10 cellular contexts compared by ENCODE assay signal in the genomic region with DNA sequence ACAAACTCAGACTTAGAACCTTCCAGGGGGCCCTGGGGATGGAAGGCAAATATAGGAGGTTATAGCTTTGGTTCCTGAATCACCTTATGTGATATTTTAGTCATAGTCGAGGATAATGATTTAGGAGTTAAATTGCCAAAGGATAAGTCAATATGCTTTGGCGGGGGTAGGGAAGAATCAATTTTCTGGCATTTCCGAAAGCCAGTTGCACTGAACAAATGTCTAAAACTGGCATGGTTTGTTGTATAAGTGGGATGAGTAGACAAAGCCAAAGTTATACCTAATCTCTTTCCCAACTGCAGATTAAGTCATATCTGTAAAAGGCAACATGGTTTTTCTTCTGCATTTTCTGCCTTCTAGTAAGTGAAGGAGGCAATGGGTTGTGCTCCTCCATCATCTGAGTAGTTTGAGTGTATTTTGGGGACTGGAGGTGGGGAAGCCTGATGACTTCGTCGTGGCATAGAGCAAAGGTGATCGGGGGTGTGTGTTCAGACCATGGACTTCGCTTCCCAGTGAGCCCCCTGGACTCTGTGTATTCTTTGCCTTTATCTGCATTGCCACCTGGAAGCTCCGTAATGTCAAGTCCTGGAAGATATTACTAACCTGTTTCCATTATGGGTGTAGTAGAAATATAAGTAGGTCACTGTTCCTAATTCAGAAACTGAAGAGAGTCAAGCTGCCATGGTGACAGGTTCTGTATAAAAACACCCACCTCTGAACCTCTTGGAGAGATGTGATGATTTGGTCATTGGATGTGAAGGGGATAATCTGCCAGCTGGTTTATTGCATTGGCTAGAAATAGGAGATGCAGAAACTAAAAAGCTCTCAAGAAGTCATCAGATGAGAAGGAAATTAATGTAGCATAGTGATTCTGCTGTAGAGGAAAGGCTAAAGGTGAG. TPM values are rescaled to one million over a fixed set of nuclear protein-coding genes. Genes with fewer than 3 reads are reported as not detected.
DNase-seq lines count a peak whose midpoint lies in the region; ATAC-seq, FAIRE-seq and TF ChIP-seq lines count a peak whose summit lies in the region.
"Had no signal": no experiment of that assay in that cellular context is flagged by ENCODE, and none has a peak within 500 bp of the region (broad histone marks: within the 10 kb centered on the region; RNA-seq: fewer than 3 reads in every experiment).

No MANE protein-coding gene starts in this region.

- WGBS in heart right ventricle, 2 donors: 87 to 89% methylated on average over 8 of the region's 8 CpGs
- WGBS in adrenal gland, 4 donors: 91 to 94% (median 93%) methylated on average over 8 of the region's 8 CpGs

- TF ChIP-seq CTCF in heart right ventricle (IDR thresholded peaks at IDR 0.05) (no peak), adrenal gland (IDR thresholded peaks at IDR 0.05) (no peak), upper lobe of right lung (IDR thresholded peaks at IDR 0.05) (no peak)

- H3K4me1 Mint-ChIP-seq in natural killer cell treated with Interleukin-12 subunit alpha and Interleukin-12 subunit beta and Interleukin-15 and Interleukin-18, amount 100 ng/mL, for 72 hours (ENCODE audit: low read depth in 2 of 2): peaks cover 9 to 12% of the 10 kb centered on the region in 2 donors

- H3K4me3 Mint-ChIP-seq in natural killer cell treated with Interleukin-12 subunit alpha and Interleukin-12 subunit beta and Interleukin-15 and Interleukin-18, amount 100 ng/mL, for 72 hours: no peak overlapping the region

- H3K36me3 Mint-ChIP-seq in natural killer cell treated with Interleukin-12 subunit alpha and Interleukin-12 subunit beta and Interleukin-15 and Interleukin-18, amount 100 ng/mL, for 72 hours: no peaks in the 10 kb centered on the region

- intact Hi-C loops in heart right ventricle (cut with DNase I) (loop anchor here in 1 of 10 donors (5.0 kb wide), 1 partner anchor 84 kb away; no protein-coding TSS in a partner anchor), cardiac septum (cut with DNase I) (no loop called here), adrenal gland (cut with DNase I) (no loop called here), upper lobe of right lung (cut with DNase I) (no loop called here)

- H3K27me3 Mint-ChIP-seq in natural killer cell treated with Interleukin-12 subunit alpha and Interleukin-12 subunit beta and Interleukin-15 and Interleukin-18, amount 100 ng/mL, for 72 hours: peaks cover 29 to 51% of the 10 kb centered on the region in 2 donors

- ATAC-seq in heart right ventricle: no peak
- ATAC-seq in upper lobe of right lung: no peak
- no peak for ATAC-seq in natural killer cell treated with Interleukin-12 subunit alpha and Interleukin-12 subunit beta and Interleukin-15 and Interleukin-18, amount 100 ng/mL, for 72 hours

- H3K9me3 ChIP-seq in heart right ventricle (no peaks in the 10 kb centered on the region), adrenal gland (replicated peaks in 1 of 3) (no peaks in the 10 kb centered on the region), muscle layer of colon (ENCODE audit: low read length) (no peaks in the 10 kb centered on the region), upper lobe of right lung (no peaks in the 10 kb centered on the region)

- DNase-seq in heart right ventricle (no peak), cardiac septum (ENCODE audit: low spot score) (no peak), adrenal gland (no peak), upper lobe of right lung (no peak), GM12892 (ENCODE audit: insufficient read length) (no peak), erythroblast (lab: John Stamatoyannopoulos, UW) (no peak)
- no peak for DNase-seq in natural killer cell treated with Interleukin-12 subunit alpha and Interleukin-12 subunit beta and Interleukin-15 and Interleukin-18, amount 100 ng/mL, for 72 hours (ENCODE audit: low spot score)
- DNase-seq: WERI-Rb-1 had no signal

- H3K36me3 ChIP-seq in heart right ventricle: no peaks in the 10 kb centered on the region
- no peaks in the 10 kb centered on the region for H3K36me3 ChIP-seq in adrenal gland (replicated peaks in 1 of 2)
- H3K36me3 ChIP-seq in muscle layer of colon (ENCODE audit: insufficient read depth, low read length): no peaks in the 10 kb centered on the region
- H3K36me3 ChIP-seq in upper lobe of right lung: no peaks in the 10 kb centered on the region
- H3K36me3 ChIP-seq: WERI-Rb-1 had no signal

- H3K27ac ChIP-seq in heart right ventricle (peak overlapping the region in 9 of 10 donors; percentile 65 to 96 (median 82)), adrenal gland (peak overlapping the region; percentile 14 to 84 (median 70)), muscle layer of colon (ENCODE audit: low read depth, low read length) (peak overlapping the region; percentile 12), upper lobe of right lung (peak overlapping the region; percentile 59)
- H3K27ac ChIP-seq: WERI-Rb-1 had no signal

- peak overlapping the region in 1 of 10 donors; percentile 30 for H3K4me3 ChIP-seq in heart right ventricle
- no peak overlapping the region for H3K4me3 ChIP-seq in adrenal gland
- no peak overlapping the region for H3K4me3 ChIP-seq in muscle layer of colon (ENCODE audit: low read depth in 1 of 2, low read length in 2 of 2)
- no peak overlapping the region for H3K4me3 ChIP-seq in upper lobe of right lung

- FAIRE-seq in GM12892 (lab: Jason Lieb, UNC): no peak
- FAIRE-seq: colon had no signal

- no peak overlapping the region for H3K27ac Mint-ChIP-seq in natural killer cell treated with Interleukin-12 subunit alpha and Interleukin-12 subunit beta and Interleukin-15 and Interleukin-18, amount 100 ng/mL, for 72 hours

- no peak overlapping the region for H3K9ac ChIP-seq in muscle layer of colon (ENCODE audit: low read length)

- H3K9me3 Mint-ChIP-seq in natural killer cell treated with Interleukin-12 subunit alpha and Interleukin-12 subunit beta and Interleukin-15 and Interleukin-18, amount 100 ng/mL, for 72 hours: no peaks in the 10 kb centered on the region

- TF ChIP-seq POLR2A in adrenal gland (IDR thresholded peaks at IDR 0.05) (no peak), GM12892 (IDR thresholded peaks at IDR 0.05; ENCODE audit: low read depth, low read length) (no peak), erythroblast (IDR thresholded peaks at IDR 0.05; ENCODE audit: low read length) (no peak)

- H3K4me1 ChIP-seq in heart right ventricle (peaks cover 25 to 91% (median 80%) of the 10 kb centered on the region in 9 donors), adrenal gland (replicated peaks in 1 of 2) (peaks cover 34 to 53% of the 10 kb centered on the region in 2 donors), muscle layer of colon (ENCODE audit: insufficient read depth, low read length) (peaks cover 65% of the 10 kb centered on the region), upper lobe of right lung (peaks cover 31% of the 10 kb centered on the region)

- no peaks in the 10 kb centered on the region for H3K27me3 ChIP-seq in heart right ventricle
- no peaks in the 10 kb centered on the region for H3K27me3 ChIP-seq in adrenal gland
- no peaks in the 10 kb centered on the region for H3K27me3 ChIP-seq in muscle layer of colon (ENCODE audit: control insufficient read depth in 1 of 2, insufficient read depth in 2 of 2, low read length in 2 of 2)
- no peaks in the 10 kb centered on the region for H3K27me3 ChIP-seq in upper lobe of right lung

RNA-seq across cellular contexts. Expression of gene PPFIBP1, which starts 24.5 kb away (rescaled TPM):
- total RNA-seq in heart right ventricle (100 to 1,000 TPM; 233 to 450 (median 325) TPM), cardiac septum (219 TPM), adrenal gland (100 to 1,000 TPM in 4 of 8 donors, 10 to 100 TPM in 4; 53.3 to 123 (median 100) TPM), upper lobe of right lung (136 TPM)
- polyA plus RNA-seq in heart right ventricle (10 to 100 TPM; 22.9 to 64.7 TPM), adrenal gland (10 to 100 TPM in 2 of 3 donors, 1 to 10 TPM in 1; 9.6 to 27.7 (median 24.4) TPM)
- 10 to 100 TPM in 1 of 2 donors, 1 to 10 TPM in 1; 9.0 to 12.9 TPM for total RNA-seq in natural killer cell treated with Interleukin-12 subunit alpha and Interleukin-12 subunit beta and Interleukin-15 and Interleukin-18, amount 100 ng/mL, for 72 hours
- 16.9 TPM for polyA plus RNA-seq in GM12892 (2012; ENCODE audit: missing spikeins)

Comparison
In these comparisons a context has a peak if more than half of its experiments do, and no peak if none do; other contexts are left out.
1. H3K27ac ChIP-seq: peak in every context shown above with its lines; median percentile 82 in heart right ventricle; 70 in adrenal gland; 59 in upper lobe of right lung; 12 in muscle layer of colon.